Comparison of ENCODE assay signal across 12 cellular contexts in the genomic region with DNA sequence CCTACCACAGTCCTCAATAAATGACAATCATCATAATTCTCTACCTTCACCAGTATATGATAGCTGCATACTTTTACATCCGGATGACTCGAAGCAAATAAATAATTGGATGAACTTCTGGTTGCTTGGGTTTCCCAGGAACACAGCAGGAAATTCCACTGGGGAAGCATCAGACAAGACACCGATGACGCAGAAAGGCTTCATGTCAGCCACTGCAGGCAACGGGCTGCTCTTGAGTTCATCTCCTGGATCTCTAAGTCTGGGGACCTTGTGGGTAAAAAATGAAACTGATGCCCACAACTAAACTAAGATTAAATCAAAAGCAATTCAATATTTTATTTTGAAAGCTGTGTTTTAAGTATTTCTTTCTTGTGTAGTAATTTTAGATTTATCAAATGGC.
"Had no signal": no experiment of that assay in that cellular context is flagged by ENCODE, and none has a peak within 500 bp of the region (broad histone marks: within the 10 kb centered on the region; RNA-seq: fewer than 3 reads in every experiment).

No MANE protein-coding gene starts in this region.

- H3K4me3 Mint-ChIP-seq: activated naive CD4-positive, alpha-beta T cell treated with anti-CD3 and anti-CD28 coated beads for 36 hours; WTC11 had no signal

- H3K27ac Mint-ChIP-seq: WTC11 had no signal

- H3K36me3 ChIP-seq: colonic mucosa, ovary, spleen had no signal

- ATAC-seq: esophagus mucosa; left lobe of liver; mucosa of descending colon; naive thymus-derived CD4-positive, alpha-beta T cell; sciatic nerve; WTC11 had no signal

- H3K27ac ChIP-seq: colonic mucosa, ovary, spleen had no signal

- H3K9me3 Mint-ChIP-seq: activated naive CD4-positive, alpha-beta T cell treated with anti-CD3 and anti-CD28 coated beads for 36 hours had no signal

- H3K27me3 ChIP-seq: colonic mucosa, ovary had no signal

- DNase-seq: activated naive CD4-positive, alpha-beta T cell treated with anti-CD3 and anti-CD28 coated beads for 36 hours; colonic mucosa; islet precursor cell; mammary epithelial cell; mucosa of descending colon; naive thymus-derived CD4-positive, alpha-beta T cell; ovary; spleen had no signal

- H3K36me3 Mint-ChIP-seq: WTC11 had no signal

- H3K4me3 ChIP-seq: colonic mucosa, mucosa of descending colon, ovary, spleen had no signal
